ENCODE assay signal across 9 cellular contexts in the genomic region with DNA sequence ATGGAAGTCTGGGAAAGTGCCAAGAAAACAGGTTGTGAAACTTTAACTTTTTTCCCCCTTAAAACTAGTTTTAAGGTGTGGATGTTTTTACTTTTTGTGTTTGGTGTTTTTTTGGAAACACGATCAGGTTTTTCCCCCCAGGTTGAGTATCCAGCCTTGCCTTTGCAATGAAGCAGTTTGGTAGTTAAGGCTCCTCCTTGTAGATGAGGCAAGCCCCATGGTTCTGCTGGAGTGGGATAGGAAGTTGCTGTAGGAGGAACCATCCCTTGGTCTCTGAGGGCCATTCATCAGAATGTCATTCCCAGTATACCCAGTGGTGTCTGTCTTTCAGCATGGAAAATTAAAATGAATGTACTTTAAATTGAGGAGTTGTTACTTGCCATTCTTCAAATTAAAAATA. TPM values are rescaled to one million over a fixed set of nuclear protein-coding genes. Genes with fewer than 3 reads are reported as not detected.
A peak's percentile ranks its signal among the peaks of the same experiment; 100 is the strongest.
DNase-seq lines count a peak whose midpoint lies in the region; ATAC-seq and TF ChIP-seq lines count a peak whose summit lies in the region.
"Had no signal": no experiment of that assay in that cellular context is flagged by ENCODE, and none has a peak within 500 bp of the region (broad histone marks: within the 10 kb centered on the region; RNA-seq: fewer than 3 reads in every experiment).

No MANE protein-coding gene starts in this region.

- H3K27me3 Mint-ChIP-seq in T-helper 2 cell treated with Interferon-gamma antibody and Interleukin-4, amounts not matched to agents 5 μg/mL and 100 μg/mL, for 36 hours (ENCODE audit: low read depth): no peaks in the 10 kb centered on the region

- H3K27ac ChIP-seq in SJSA1: 0 out of 2 replicates have a peak overlapping the region, but pooled peaks have one; percentile 5
- H3K27ac ChIP-seq in stomach: peak overlapping the region in 1 of 5 donors; percentile 99
- H3K27ac ChIP-seq: vagina had no signal

- no peak for TF ChIP-seq EP300 in stomach (IDR thresholded peaks at IDR 0.05)

- no peaks in the 10 kb centered on the region for H3K27me3 ChIP-seq in SJSA1 (replicated peaks)
- H3K27me3 ChIP-seq in stomach: no peaks in the 10 kb centered on the region
- H3K27me3 ChIP-seq: vagina had no signal

- no peaks in the 10 kb centered on the region for H3K9me3 Mint-ChIP-seq in T-helper 2 cell treated with Interferon-gamma antibody and Interleukin-4, amounts not matched to agents 5 μg/mL and 100 μg/mL, for 36 hours
- no peaks in the 10 kb centered on the region for H3K9me3 Mint-ChIP-seq in stimulated activated effector memory CD8-positive, alpha-beta T cell treated with anti-CD3 and anti-CD28 coated beads, Interleukin-12 subunit alpha, Interleukin-12 subunit beta, amount 100 ng/mL, for 72 hours

- TF ChIP-seq CTCF in fibroblast of pulmonary artery (IDR thresholded peaks at IDR 0.05; ENCODE audit: low read length, missing control alignments): no peak
- TF ChIP-seq CTCF in stomach (IDR thresholded peaks at IDR 0.05): no peak
- no peak for TF ChIP-seq CTCF in GM13976 (IDR thresholded peaks at IDR 0.05; ENCODE audit: borderline replicate concordance, control extremely low read depth, extremely low read depth, insufficient read depth, missing control alignments)

- peak overlapping the region; percentile 87 for H3K4me3 Mint-ChIP-seq in T-helper 2 cell treated with Interferon-gamma antibody and Interleukin-4, amounts not matched to agents 5 μg/mL and 100 μg/mL, for 36 hours
- peak overlapping the region; percentile 77 for H3K4me3 Mint-ChIP-seq in stimulated activated effector memory CD8-positive, alpha-beta T cell treated with anti-CD3 and anti-CD28 coated beads, Interleukin-12 subunit alpha, Interleukin-12 subunit beta, amount 100 ng/mL, for 72 hours

- H3K27ac Mint-ChIP-seq in T-helper 2 cell treated with Interferon-gamma antibody and Interleukin-4, amounts not matched to agents 5 μg/mL and 100 μg/mL, for 36 hours: no peak overlapping the region
- no peak overlapping the region for H3K27ac Mint-ChIP-seq in stimulated activated effector memory CD8-positive, alpha-beta T cell treated with anti-CD3 and anti-CD28 coated beads, Interleukin-12 subunit alpha, Interleukin-12 subunit beta, amount 100 ng/mL, for 72 hours

- H3K36me3 Mint-ChIP-seq in T-helper 2 cell treated with Interferon-gamma antibody and Interleukin-4, amounts not matched to agents 5 μg/mL and 100 μg/mL, for 36 hours (ENCODE audit: low read depth): peaks cover 3% of the 10 kb centered on the region
- peaks cover 34% of the 10 kb centered on the region for H3K36me3 Mint-ChIP-seq in stimulated activated effector memory CD8-positive, alpha-beta T cell treated with anti-CD3 and anti-CD28 coated beads, Interleukin-12 subunit alpha, Interleukin-12 subunit beta, amount 100 ng/mL, for 72 hours

- 36 to 72% (median 52%) methylated on average over 1 of the region's 1 CpG for WGBS in stomach, 5 donors

- H3K9me3 ChIP-seq in SJSA1 (replicated peaks) (0 out of 2 replicates have a peak, but pooled peaks cover 5% of the 10 kb centered on the region), stomach (no peaks in the 10 kb centered on the region)
- H3K9me3 ChIP-seq: vagina had no signal

- intact Hi-C loops in stomach (cut with DNase I; ENCODE audit: low total_unique reads): no loop called here

- no peak for TF ChIP-seq POLR2A in stomach (IDR thresholded peaks at IDR 0.05)

- H3K4me1 ChIP-seq in SJSA1 (replicated peaks) (peaks cover 44% of the 10 kb centered on the region), stomach (peaks cover 31 to 80% (median 59%) of the 10 kb centered on the region in 4 donors)

- no peak for ATAC-seq in stimulated activated effector memory CD8-positive, alpha-beta T cell treated with anti-CD3 and anti-CD28 coated beads, Interleukin-12 subunit alpha, Interleukin-12 subunit beta, amount 100 ng/mL, for 72 hours
- no peak for ATAC-seq in GM18873 (IDR thresholded peaks at IDR 0.05; ENCODE audit: low FRiP score, unreplicated experiment)

- no peak for DNase-seq in T-helper 2 cell treated with Interferon-gamma antibody and Interleukin-4, amounts not matched to agents 5 μg/mL and 100 μg/mL, for 36 hours (ENCODE audit: low spot score)
- no peak for DNase-seq in T-helper 2 cell
- DNase-seq in SJSA1 (ENCODE audit: low read depth in 1 of 2, low spot score in 2 of 2): no peak
- DNase-seq in fibroblast of pulmonary artery (ENCODE audit: low read depth): peak; percentile 43
- no peak for DNase-seq in stimulated activated effector memory CD8-positive, alpha-beta T cell treated with anti-CD3 and anti-CD28 coated beads, Interleukin-12 subunit alpha, Interleukin-12 subunit beta, amount 100 ng/mL, for 72 hours (ENCODE audit: low spot score in 2 of 2)
- no peak for DNase-seq in stomach
- DNase-seq in GM13976 (ENCODE audit: low spot score): no peak

- in situ Hi-C loops in GM13976 (cut with MboI; ENCODE audit: low sequenced_read_pairs, unreplicated experiment): no loop called here

- H3K4me1 Mint-ChIP-seq in T-helper 2 cell treated with Interferon-gamma antibody and Interleukin-4, amounts not matched to agents 5 μg/mL and 100 μg/mL, for 36 hours (ENCODE audit: low read depth): peaks cover 50% of the 10 kb centered on the region
- H3K4me1 Mint-ChIP-seq in stimulated activated effector memory CD8-positive, alpha-beta T cell treated with anti-CD3 and anti-CD28 coated beads, Interleukin-12 subunit alpha, Interleukin-12 subunit beta, amount 100 ng/mL, for 72 hours: peaks cover 61% of the 10 kb centered on the region

- H3K4me3 ChIP-seq in SJSA1: no peak overlapping the region
- H3K4me3 ChIP-seq in fibroblast of pulmonary artery (replicated peaks; ENCODE audit: low read depth, low read length): peak overlapping the region; percentile 79
- H3K4me3 ChIP-seq in stomach: peak overlapping the region in 1 of 4 donors; percentile 84

- H3K36me3 ChIP-seq in SJSA1 (peaks cover 15% of the 10 kb centered on the region), stomach (no peaks in the 10 kb centered on the region)
- H3K36me3 ChIP-seq: vagina had no signal

RNA-seq across cellular contexts. Expression of a gene that starts 2.7 kb away (rescaled TPM):
- total RNA-seq in SJSA1 (2014; rRNA removed; shearing (Covaris generic)): 39.1 and 59.9 TPM in 2 replicates
- 10 to 100 TPM; 23.8 to 56.4 (median 37.8) TPM for total RNA-seq in stomach
- 10 to 100 TPM; 22.5 to 33.5 (median 23.3) TPM for polyA plus RNA-seq in stomach
